Comparison of ENCODE assay signal across 1 cellular context in genomic region chr10:19263262-19263661, GRCh38.
TF ChIP-seq lines count a peak whose summit lies in the region.

No MANE protein-coding gene starts in this region.

TF ChIP-seq in HepG2, 621 proteins besides CTCF, POLR2A, EP300 and RAD21 (continued from another document):
- TF ChIP-seq LCORL (IDR thresholded peaks at IDR 0.05) (no peak), LCORL (CRISPR knock-in tag; IDR thresholded peaks at IDR 0.05) (no peak)
TF ChIP-seq in HepG2: peak in this region for 2.
